Comparison of ENCODE assay signal across 3 cellular contexts in the genomic region with DNA sequence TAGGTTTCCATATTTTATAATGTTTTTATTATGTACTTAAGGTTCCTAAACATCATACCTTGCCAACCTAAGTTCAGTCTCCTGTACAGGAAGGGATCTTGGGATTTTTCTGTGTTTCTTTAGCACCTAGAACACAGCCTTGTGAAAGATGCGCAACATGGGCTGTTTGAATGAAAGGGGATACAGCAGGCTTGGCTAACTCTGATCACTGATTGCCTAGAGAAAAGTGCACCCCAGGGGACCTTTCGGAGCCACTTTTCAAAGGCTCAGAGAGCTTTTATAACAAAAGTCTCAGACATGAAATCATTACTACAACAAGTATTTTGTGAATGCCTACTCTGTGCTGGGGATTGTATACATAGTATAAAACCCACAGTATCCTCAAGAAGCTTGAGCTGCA.
TF ChIP-seq lines count a peak whose summit lies in the region.

No MANE protein-coding gene starts in this region.

TF ChIP-seq in A549, 52 proteins besides CTCF, POLR2A, EP300 and RAD21 (continued from another document):
- TF ChIP-seq, protein P1, sequence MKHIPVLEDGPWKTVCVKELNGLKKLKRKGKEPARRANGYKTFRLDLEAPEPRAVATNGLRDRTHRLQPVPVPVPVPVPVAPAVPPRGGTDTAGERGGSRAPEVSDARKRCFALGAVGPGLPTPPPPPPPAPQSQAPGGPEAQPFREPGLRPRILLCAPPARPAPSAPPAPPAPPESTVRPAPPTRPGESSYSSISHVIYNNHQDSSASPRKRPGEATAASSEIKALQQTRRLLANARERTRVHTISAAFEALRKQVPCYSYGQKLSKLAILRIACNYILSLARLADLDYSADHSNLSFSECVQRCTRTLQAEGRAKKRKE (CRISPR knock-in tag; IDR thresholded peaks at IDR 0.05; ENCODE audit: low read depth), result no peak
- TF ChIP-seq KDM5A (IDR thresholded peaks at IDR 0.05) (no peak), ZSCAN20 (CRISPR knock-in tag; IDR thresholded peaks at IDR 0.05) (no peak), NR3C1 (IDR thresholded peaks at IDR 0.05) (no peak), CBX8 (IDR thresholded peaks at IDR 0.05) (no peak), NPAS2 (CRISPR knock-in tag; IDR thresholded peaks at IDR 0.05; ENCODE audit: borderline replicate concordance) (no peak), PHF8 (IDR thresholded peaks at IDR 0.05; ENCODE audit: borderline replicate concordance, low read depth) (no peak)

TF ChIP-seq in GM23338, 12 proteins besides CTCF, POLR2A, EP300 and RAD21 (continued from another document):
- no peak for TF ChIP-seq CREB1 (CRISPR knock-in tag; IDR thresholded peaks at IDR 0.05; ENCODE audit: low read depth)

TF ChIP-seq in H1, 55 proteins besides CTCF, POLR2A, EP300 and RAD21 (continued from another document):
- TF ChIP-seq, protein P2, sequence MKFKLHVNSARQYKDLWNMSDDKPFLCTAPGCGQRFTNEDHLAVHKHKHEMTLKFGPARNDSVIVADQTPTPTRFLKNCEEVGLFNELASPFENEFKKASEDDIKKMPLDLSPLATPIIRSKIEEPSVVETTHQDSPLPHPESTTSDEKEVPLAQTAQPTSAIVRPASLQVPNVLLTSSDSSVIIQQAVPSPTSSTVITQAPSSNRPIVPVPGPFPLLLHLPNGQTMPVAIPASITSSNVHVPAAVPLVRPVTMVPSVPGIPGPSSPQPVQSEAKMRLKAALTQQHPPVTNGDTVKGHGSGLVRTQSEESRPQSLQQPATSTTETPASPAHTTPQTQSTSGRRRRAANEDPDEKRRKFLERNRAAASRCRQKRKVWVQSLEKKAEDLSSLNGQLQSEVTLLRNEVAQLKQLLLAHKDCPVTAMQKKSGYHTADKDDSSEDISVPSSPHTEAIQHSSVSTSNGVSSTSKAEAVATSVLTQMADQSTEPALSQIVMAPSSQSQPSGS (IDR thresholded peaks at IDR 0.05; ENCODE audit: low read length), result no peak
- TF ChIP-seq BRCA1 (IDR thresholded peaks at IDR 0.05; ENCODE audit: low read depth, low read length) (no peak), CTBP2 (IDR thresholded peaks at IDR 0.05; ENCODE audit: borderline replicate concordance, insufficient read depth, insufficient read length, low read length) (no peak), CHD1 (IDR thresholded peaks at IDR 0.05; ENCODE audit: low read depth, low read length) (no peak), CHD2 (IDR thresholded peaks at IDR 0.05; ENCODE audit: low read length) (no peak), CBX5 (IDR thresholded peaks at IDR 0.05; ENCODE audit: low read depth, low read length) (no peak), CEBPB (IDR thresholded peaks at IDR 0.05; ENCODE audit: low read depth, low read length) (no peak), RNF2 (IDR thresholded peaks at IDR 0.05; ENCODE audit: borderline replicate concordance, low read depth, low read length, missing control alignments, poor library complexity, severe bottlenecking) (no peak), TCF12 (IDR thresholded peaks at IDR 0.05; ENCODE audit: low read depth, low read length) (no peak), KDM1A (IDR thresholded peaks at IDR 0.05; ENCODE audit: borderline replicate concordance, low read length) (no peak), TEAD4 (IDR thresholded peaks at IDR 0.05; ENCODE audit: low read depth, low read length) (no peak), YY1 (IDR thresholded peaks at IDR 0.05; ENCODE audit: low read depth, low read length) (no peak), SP1 (IDR thresholded peaks at IDR 0.05; ENCODE audit: low read depth, low read length) (no peak)
- TF ChIP-seq, protein P3, sequence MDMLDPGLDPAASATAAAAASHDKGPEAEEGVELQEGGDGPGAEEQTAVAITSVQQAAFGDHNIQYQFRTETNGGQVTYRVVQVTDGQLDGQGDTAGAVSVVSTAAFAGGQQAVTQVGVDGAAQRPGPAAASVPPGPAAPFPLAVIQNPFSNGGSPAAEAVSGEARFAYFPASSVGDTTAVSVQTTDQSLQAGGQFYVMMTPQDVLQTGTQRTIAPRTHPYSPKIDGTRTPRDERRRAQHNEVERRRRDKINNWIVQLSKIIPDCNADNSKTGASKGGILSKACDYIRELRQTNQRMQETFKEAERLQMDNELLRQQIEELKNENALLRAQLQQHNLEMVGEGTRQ (IDR thresholded peaks at IDR 0.05; ENCODE audit: low read length), result no peak
